In the genomic region with DNA sequence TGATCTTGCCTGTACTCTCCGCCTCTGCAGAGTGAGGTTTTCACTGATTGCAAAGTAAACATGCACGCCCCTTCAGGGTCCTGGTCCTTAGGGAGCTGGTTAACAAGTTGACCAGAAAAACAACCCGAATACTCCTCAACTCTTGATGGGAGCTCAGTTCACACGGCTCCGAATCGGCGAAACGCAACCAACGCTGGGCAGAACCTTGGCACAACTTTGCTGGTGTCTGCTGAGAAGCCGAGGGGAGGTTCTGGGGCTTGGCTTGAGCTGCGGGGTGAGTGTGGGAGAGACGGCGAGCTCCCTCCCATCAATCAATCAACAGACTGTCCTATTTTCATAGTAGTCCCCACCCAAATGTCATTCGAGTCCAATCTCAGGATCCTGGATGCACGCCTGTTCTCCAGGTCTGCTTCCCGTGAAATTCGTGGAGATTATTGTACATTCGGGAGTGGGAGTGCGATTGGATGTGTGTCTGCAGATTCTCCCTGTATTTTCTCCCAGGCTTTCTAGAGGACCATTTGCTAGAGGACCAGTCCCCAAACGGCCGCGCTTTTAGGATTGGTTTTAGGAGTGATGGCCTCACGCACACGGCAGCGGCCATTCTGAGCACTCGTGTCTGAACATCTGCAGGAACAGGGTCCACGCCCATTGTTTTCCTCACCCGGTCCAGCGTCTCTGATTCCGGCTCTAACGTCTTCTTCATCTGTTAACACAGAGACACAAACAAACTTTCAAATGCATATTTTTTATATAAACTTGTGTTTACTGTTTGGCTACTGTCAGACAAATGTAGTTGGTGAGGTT, we compare ENCODE assay signal across 20 cellular contexts. TPM values are rescaled to one million over a fixed set of nuclear protein-coding genes. Genes with fewer than 3 reads are reported as not detected.
"Had no signal": no experiment of that assay in that cellular context is flagged by ENCODE, and none has a peak within 500 bp of the region (broad histone marks: within the 10 kb centered on the region; RNA-seq: fewer than 3 reads in every experiment).

No MANE protein-coding gene starts in this region.

- ATAC-seq: activated T-cell treated with anti-CD3 and anti-CD28 coated beads, Interleukin-2, amount 50 U/mL, for 72 hours; effector memory CD8-positive, alpha-beta T cell; natural killer cell treated with Interleukin-12 subunit alpha and Interleukin-12 subunit beta and Interleukin-15 and Interleukin-18, amount 100 ng/mL, for 72 hours had no signal

- H3K9ac ChIP-seq: parathyroid adenoma had no signal

- DNase-seq: activated CD4-positive, alpha-beta T cell treated with anti-CD3 and anti-CD28 coated beads for 1 hour; activated CD8-positive, alpha-beta memory T cell treated with anti-CD3 and anti-CD28 coated beads for 24 hours; activated effector memory CD4-positive, alpha-beta T cell treated with anti-CD3 and anti-CD28 coated beads, Interleukin-2, amount 50 U/mL, for 16 hours; activated T-cell treated with anti-CD3 and anti-CD28 coated beads, Interleukin-2, amount 50 U/mL, for 72 hours; adrenal gland; dermis blood vessel endothelial cell; effector memory CD8-positive, alpha-beta T cell; esophagus squamous epithelium; immature natural killer cell; stimulated activated CD4-positive, alpha-beta T cell treated with anti-CD3 and anti-CD28 coated beads, Interleukin-12 subunit alpha, Interleukin-12 subunit beta, amount 100 ng/mL, for 4 hours; stimulated activated CD4-positive, alpha-beta T cell treated with anti-CD3 and anti-CD28 coated beads, Interleukin-1b, Interleukin-23, amount 100 ng/mL, for 48 hours; stimulated activated naive CD4-positive, alpha-beta T cell treated with Interleukin-2 at 50 U/mL for 16 hours; T-helper 2 cell; uterus; WERI-Rb-1 had no signal

- H3K4me3 ChIP-seq: adrenal gland, esophagus squamous epithelium, lung, tibial nerve, uterus had no signal

- H3K27ac ChIP-seq: adrenal gland, esophagus squamous epithelium, parathyroid adenoma, tibial nerve, uterus, WERI-Rb-1 had no signal

- H2AFZ ChIP-seq: parathyroid adenoma had no signal

- H3K4me1 ChIP-seq: adrenal gland, uterus had no signal

- H3K9me3 ChIP-seq: adrenal gland, esophagus squamous epithelium, uterus had no signal

- H3K36me3 ChIP-seq: adrenal gland, tibial nerve, uterus had no signal

- FAIRE-seq: bronchial epithelial cell had no signal

- H3K27me3 ChIP-seq: esophagus squamous epithelium had no signal

RNA-seq across cellular contexts. Expression of a gene that starts 51.6 kb away (rescaled TPM):
- total RNA-seq: activated T-cell treated with anti-CD3 and anti-CD28 coated beads, Interleukin-2, amount 50 U/mL, for 72 hours; bronchial epithelial cell; dermis blood vessel endothelial cell; esophagus squamous epithelium; natural killer cell treated with Interleukin-12 subunit alpha and Interleukin-12 subunit beta and Interleukin-15 and Interleukin-18, amount 100 ng/mL, for 72 hours; tibial nerve had no signal
